Comparison of ENCODE assay signal across 8 cellular contexts in genomic region chr17:78716814-78717393, GRCh38.
DNase-seq lines count a peak whose midpoint lies in the region; ATAC-seq lines count a peak whose summit lies in the region.

No MANE protein-coding gene starts in this region.

- H3K4me3 ChIP-seq in adipocyte (ENCODE audit: low read length) (peak overlapping the region; percentile 78), right cardiac atrium (ENCODE audit: low read length) (peak overlapping the region; percentile 37)

- H3K9ac ChIP-seq in adipocyte (ENCODE audit: low read length): peak overlapping the region; percentile 58

- H3K36me3 Mint-ChIP-seq in activated T-cell treated with anti-CD3 and anti-CD28 coated beads, Interleukin-2, amount 50 U/mL, for 4 hours (ENCODE audit: insufficient read depth): no peaks in the 10 kb centered on the region

- H3K4me1 ChIP-seq in adipocyte (ENCODE audit: control insufficient read depth, insufficient read depth, low read length): peaks cover 27% of the 10 kb centered on the region
- peaks cover 14% of the 10 kb centered on the region for H3K4me1 ChIP-seq in right cardiac atrium (ENCODE audit: control insufficient read depth, insufficient read depth, low read length)

- no peaks in the 10 kb centered on the region for H3K9me3 Mint-ChIP-seq in activated T-cell treated with anti-CD3 and anti-CD28 coated beads, Interleukin-2, amount 50 U/mL, for 4 hours

- peak overlapping the region; percentile 43 for H3K4me3 Mint-ChIP-seq in activated T-cell treated with anti-CD3 and anti-CD28 coated beads, Interleukin-2, amount 50 U/mL, for 4 hours

- H3K27me3 ChIP-seq in adipocyte (replicated peaks; ENCODE audit: control insufficient read depth, insufficient read depth, low read length) (no peaks in the 10 kb centered on the region), right cardiac atrium (ENCODE audit: control insufficient read depth, insufficient read depth) (no peaks in the 10 kb centered on the region)

- ATAC-seq in activated T-cell treated with anti-CD3 and anti-CD28 coated beads, Interleukin-2, amount 50 U/mL, for 4 hours: peak in 1 of 2 donors; percentile 24
- peak; percentile 84 to 87 for ATAC-seq in right cardiac atrium
- ATAC-seq in HG03139 (IDR thresholded peaks at IDR 0.05; ENCODE audit: unreplicated experiment): no peak

- H3K9me3 ChIP-seq in adipocyte (ENCODE audit: control insufficient read depth, low read length) (no peaks in the 10 kb centered on the region), right cardiac atrium (ENCODE audit: control insufficient read depth, low read length) (no peaks in the 10 kb centered on the region)

- intact Hi-C loops in right cardiac atrium (cut with DNase I): loop anchor here in 1 of 4 donors (10.0 kb wide), 1 partner anchor 68 kb away; the partner anchor contains the start of gene CYTH1

- 11% methylated on average over 19 of the region's 19 CpGs for WGBS in right cardiac atrium

- no peaks in the 10 kb centered on the region for H3K27me3 Mint-ChIP-seq in activated T-cell treated with anti-CD3 and anti-CD28 coated beads, Interleukin-2, amount 50 U/mL, for 4 hours (ENCODE audit: low read depth)

- no peaks in the 10 kb centered on the region for H3K36me3 ChIP-seq in adipocyte (ENCODE audit: control insufficient read depth, insufficient read depth, low read length, severe bottlenecking)

- DNase-seq in activated T-cell treated with anti-CD3 and anti-CD28 coated beads, Interleukin-2, amount 50 U/mL, for 4 hours: peak; percentile 33
- no peak for DNase-seq in activated T-cell treated with anti-CD3 and anti-CD28 coated beads, Interleukin-2, amount 50 U/mL, for 1 hour
- DNase-seq in NCI-H345 treated with DMSO at 0.1 percent for 48 hours (lab: John Stamatoyannopoulos, UW; ENCODE audit: unreplicated experiment): peak; percentile 65
- peak; percentile 46 for DNase-seq in adipocyte (ENCODE audit: low read depth)
- DNase-seq in right cardiac atrium: peak; percentile 73 to 89 (median 88)
- peak; percentile 83 for DNase-seq in retina
- no peak for DNase-seq in KG1 (lab: John Stamatoyannopoulos, UW)

- peak overlapping the region; percentile 70 for H3K27ac ChIP-seq in right cardiac atrium (ENCODE audit: low read length)

- peaks cover 86% of the 10 kb centered on the region for H3K4me1 Mint-ChIP-seq in activated T-cell treated with anti-CD3 and anti-CD28 coated beads, Interleukin-2, amount 50 U/mL, for 4 hours (ENCODE audit: low read depth)

Comparison
In these comparisons a context has a peak if more than half of its experiments do, and no peak if none do; other contexts are left out.
1. DNase-seq: peak in activated T-cell treated with anti-CD3 and anti-CD28 coated beads, Interleukin-2, amount 50 U/mL, for 4 hours (single experiment), NCI-H345 treated with DMSO at 0.1 percent for 48 hours (single experiment), adipocyte (single experiment), right cardiac atrium (3 of 3) and retina (single experiment); none in activated T-cell treated with anti-CD3 and anti-CD28 coated beads, Interleukin-2, amount 50 U/mL, for 1 hour (single experiment) and KG1 (single experiment).